Comparison of ENCODE assay signal across 11 cellular contexts in genomic region chr14:69663322-69663686, GRCh38. TPM values are rescaled to one million over a fixed set of nuclear protein-coding genes. Genes with fewer than 3 reads are reported as not detected.
DNase-seq lines count a peak whose midpoint lies in the region; ATAC-seq and TF ChIP-seq lines count a peak whose summit lies in the region.
"Had no signal": no experiment of that assay in that cellular context is flagged by ENCODE, and none has a peak within 500 bp of the region (broad histone marks: within the 10 kb centered on the region; RNA-seq: fewer than 3 reads in every experiment).

No MANE protein-coding gene starts in this region.

- H3K27me3 ChIP-seq in transverse colon = no peaks in the 10 kb centered on the region

- peaks cover 36 to 92% (median 53%) of the 10 kb centered on the region in 4 donors for H3K4me1 ChIP-seq in transverse colon

- H3K36me3 ChIP-seq in transverse colon = peaks cover 0 to 13% (median 0%) of the 10 kb centered on the region in 4 donors

- H3K27ac ChIP-seq in transverse colon = peak overlapping the region; percentile 50 to 76 (median 60)

- no peak overlapping the region for H3K4me3 Mint-ChIP-seq in activated naive CD4-positive, alpha-beta T cell treated with anti-CD3 and anti-CD28 coated beads, Interleukin-2, amount 50 U/mL, for 24 hours
- H3K4me3 Mint-ChIP-seq in activated naive CD4-positive, alpha-beta T cell treated with anti-CD3 and anti-CD28 coated beads for 36 hours = no peak overlapping the region
- H3K4me3 Mint-ChIP-seq in activated T-helper 17 cell treated with anti-CD3 and anti-CD28 coated beads, Interleukin-2, amount 50 U/mL, for 72 hours = peak overlapping the region; percentile 2
- no peak overlapping the region for H3K4me3 Mint-ChIP-seq in memory B cell

- peaks cover 97% of the 10 kb centered on the region for H3K4me1 Mint-ChIP-seq in activated naive CD4-positive, alpha-beta T cell treated with anti-CD3 and anti-CD28 coated beads, Interleukin-2, amount 50 U/mL, for 24 hours
- peaks cover 94% of the 10 kb centered on the region for H3K4me1 Mint-ChIP-seq in activated naive CD4-positive, alpha-beta T cell treated with anti-CD3 and anti-CD28 coated beads for 36 hours (ENCODE audit: low read depth)
- H3K4me1 Mint-ChIP-seq in activated T-helper 17 cell treated with anti-CD3 and anti-CD28 coated beads, Interleukin-2, amount 50 U/mL, for 72 hours = peaks cover 75% of the 10 kb centered on the region
- peaks cover 69% of the 10 kb centered on the region for H3K4me1 Mint-ChIP-seq in memory B cell

- CTCF ChIA-PET in activated naive CD4-positive, alpha-beta T cell treated with anti-CD3 and anti-CD28 coated beads for 36 hours (lab: Charles Lee) = no interaction called here

- peaks cover 37% of the 10 kb centered on the region for H3K36me3 Mint-ChIP-seq in activated naive CD4-positive, alpha-beta T cell treated with anti-CD3 and anti-CD28 coated beads, Interleukin-2, amount 50 U/mL, for 24 hours
- H3K36me3 Mint-ChIP-seq in activated naive CD4-positive, alpha-beta T cell treated with anti-CD3 and anti-CD28 coated beads for 36 hours (ENCODE audit: low read depth) = peaks cover 51% of the 10 kb centered on the region
- H3K36me3 Mint-ChIP-seq in activated T-helper 17 cell treated with anti-CD3 and anti-CD28 coated beads, Interleukin-2, amount 50 U/mL, for 72 hours (ENCODE audit: low read depth) = peaks cover 96% of the 10 kb centered on the region
- H3K36me3 Mint-ChIP-seq in memory B cell = peaks cover 32% of the 10 kb centered on the region

- no peak for TF ChIP-seq CTCF in transverse colon (IDR thresholded peaks at IDR 0.05)
- no peak for TF ChIP-seq CTCF in omental fat pad (IDR thresholded peaks at IDR 0.05)

- no peak for ATAC-seq in activated T-helper 17 cell treated with anti-CD3 and anti-CD28 coated beads, Interleukin-2, amount 50 U/mL, for 72 hours (replicated peaks)
- ATAC-seq in memory B cell (ENCODE audit: low read depth) (no peak), omental fat pad (ENCODE audit: low FRiP score) (no peak)

- no peaks in the 10 kb centered on the region for H3K9me3 Mint-ChIP-seq in activated naive CD4-positive, alpha-beta T cell treated with anti-CD3 and anti-CD28 coated beads, Interleukin-2, amount 50 U/mL, for 24 hours
- H3K9me3 Mint-ChIP-seq in activated naive CD4-positive, alpha-beta T cell treated with anti-CD3 and anti-CD28 coated beads for 36 hours = no peaks in the 10 kb centered on the region
- no peaks in the 10 kb centered on the region for H3K9me3 Mint-ChIP-seq in activated T-helper 17 cell treated with anti-CD3 and anti-CD28 coated beads, Interleukin-2, amount 50 U/mL, for 72 hours
- peaks cover 5% of the 10 kb centered on the region for H3K9me3 Mint-ChIP-seq in memory B cell

- H3K27me3 Mint-ChIP-seq in activated naive CD4-positive, alpha-beta T cell treated with anti-CD3 and anti-CD28 coated beads, Interleukin-2, amount 50 U/mL, for 24 hours = no peaks in the 10 kb centered on the region
- no peaks in the 10 kb centered on the region for H3K27me3 Mint-ChIP-seq in activated naive CD4-positive, alpha-beta T cell treated with anti-CD3 and anti-CD28 coated beads for 36 hours (ENCODE audit: low read depth)
- no peaks in the 10 kb centered on the region for H3K27me3 Mint-ChIP-seq in activated T-helper 17 cell treated with anti-CD3 and anti-CD28 coated beads, Interleukin-2, amount 50 U/mL, for 72 hours
- H3K27me3 Mint-ChIP-seq in memory B cell = no peaks in the 10 kb centered on the region

- no peak for TF ChIP-seq POLR2A in transverse colon (IDR thresholded peaks at IDR 0.05)

- DNase-seq in activated naive CD4-positive, alpha-beta T cell treated with anti-CD3 and anti-CD28 coated beads for 36 hours = no peak
- no peak for DNase-seq in memory B cell (ENCODE audit: low spot score in 2 of 2)
- no peak for DNase-seq in transverse colon
- DNase-seq in omental fat pad (ENCODE audit: low spot score) = no peak
- DNase-seq in NCI-H1930 (lab: John Stamatoyannopoulos, UW) = no peak
- DNase-seq in AML-193 (lab: John Stamatoyannopoulos, UW) = no peak
- DNase-seq: activated CD4-positive, alpha-beta T cell treated with anti-CD3 and anti-CD28 coated beads for 1 hour; SHP77; stimulated activated CD4-positive, alpha-beta T cell treated with anti-CD3 and anti-CD28 coated beads, Interleukin-15, amount 100 ng/mL, for 24 hours had no signal

- in situ Hi-C loops in transverse colon (cut with MboI; ENCODE audit: low pct_ligation_motif_present in 1 of 4, low pct_unique_long_range_greater_than_20kb in 1 of 4, low sequenced_read_pairs in 3 of 4) = no loop called here

- no peak for TF ChIP-seq EP300 in transverse colon (IDR thresholded peaks at IDR 0.05; ENCODE audit: low read depth)

- H3K4me3 ChIP-seq in transverse colon = no peak overlapping the region

- H3K27ac Mint-ChIP-seq in activated naive CD4-positive, alpha-beta T cell treated with anti-CD3 and anti-CD28 coated beads, Interleukin-2, amount 50 U/mL, for 24 hours = peak overlapping the region; percentile 38
- H3K27ac Mint-ChIP-seq in activated naive CD4-positive, alpha-beta T cell treated with anti-CD3 and anti-CD28 coated beads for 36 hours = no peak overlapping the region
- peak overlapping the region; percentile 78 for H3K27ac Mint-ChIP-seq in activated T-helper 17 cell treated with anti-CD3 and anti-CD28 coated beads, Interleukin-2, amount 50 U/mL, for 72 hours
- H3K27ac Mint-ChIP-seq in memory B cell = peak overlapping the region; percentile 86

- 58% methylated on average over 2 of the region's 2 CpGs; no CpG with 5 or more reads in 1 of the 2 donors for WGBS in transverse colon (ENCODE audit: low coverage in 1 of 2), 2 donors

- no peaks in the 10 kb centered on the region for H3K9me3 ChIP-seq in transverse colon

- intact Hi-C loops in activated naive CD4-positive, alpha-beta T cell treated with anti-CD3 and anti-CD28 coated beads for 36 hours (cut with micrococcal nuclease) = no loop called here
- intact Hi-C loops in transverse colon (cut with DNase I; ENCODE audit: low total_unique reads) = no loop called here

RNA-seq across cellular contexts. Expression of gene SUSD6, which starts 51.9 kb away (rescaled TPM):
- total RNA-seq in activated naive CD4-positive, alpha-beta T cell treated with anti-CD3 and anti-CD28 coated beads for 36 hours = 10 to 100 TPM; 66.6 to 69.7 TPM
- 10 to 100 TPM; 76.9 to 96.4 TPM for total RNA-seq in activated T-helper 17 cell treated with anti-CD3 and anti-CD28 coated beads, Interleukin-2, amount 50 U/mL, for 72 hours
- 100 to 1,000 TPM in 2 of 4 donors, 10 to 100 TPM in 2; 29.1 to 159 (median 95.0) TPM for total RNA-seq in transverse colon
- 10 to 100 TPM; 31.1 to 73.3 (median 52.7) TPM for total RNA-seq in omental fat pad
